9 cellular contexts compared by ENCODE assay signal in genomic region chr19:44689290-44690130, GRCh38. TPM values are rescaled to one million over a fixed set of nuclear protein-coding genes. Genes with fewer than 3 reads are reported as not detected.
A peak's percentile ranks its signal among the peaks of the same experiment; 100 is the strongest.
DNase-seq lines count a peak whose midpoint lies in the region; ATAC-seq and TF ChIP-seq lines count a peak whose summit lies in the region.
"Had no signal": no experiment of that assay in that cellular context is flagged by ENCODE, and none has a peak within 500 bp of the region (broad histone marks: within the 10 kb centered on the region; RNA-seq: fewer than 3 reads in every experiment).

No MANE protein-coding gene starts in this region.

- peak; percentile 97 to 99 for TF ChIP-seq CTCF in Caco-2 (IDR thresholded peaks at IDR 0.05; ENCODE audit: insufficient read depth in 1 of 2, low read depth in 1 of 2, low read length in 1 of 2, severe bottlenecking in 1 of 2, unreplicated experiment in 1 of 2)
- TF ChIP-seq CTCF in RWPE2 (IDR thresholded peaks at IDR 0.05; ENCODE audit: poor library complexity, severe bottlenecking): peak; percentile 94
- TF ChIP-seq CTCF in gastroesophageal sphincter (IDR thresholded peaks at IDR 0.05): peak in 3 of 4 experiments; percentile 83 to 94 (median 86)
- peak; percentile 85 for TF ChIP-seq CTCF in parathyroid adenoma (IDR thresholded peaks at IDR 0.05)
- TF ChIP-seq CTCF in transverse colon (IDR thresholded peaks at IDR 0.05): peak; percentile 89 to 96 (median 94)

- WGBS in HUES64: 44% methylated on average over 11 of the region's 11 CpGs
- WGBS in gastroesophageal sphincter (ENCODE audit: low coverage in 1 of 2), 2 donors: 45 to 60% methylated on average over 5 to 7 of the region's 11 CpGs
- WGBS in transverse colon (ENCODE audit: low coverage in 1 of 2), 2 donors: 41 to 75% methylated on average over 4 to 11 of the region's 11 CpGs

- H3K36me3 Mint-ChIP-seq in Caco-2 (ENCODE audit: insufficient read depth, unreplicated experiment): peaks cover 3% of the 10 kb centered on the region
- H3K36me3 Mint-ChIP-seq: activated naive CD4-positive, alpha-beta T cell treated with anti-CD3 and anti-CD28 coated beads, Interleukin-2, amount 50 U/mL, for 24 hours had no signal

- no TSS peak for BruUV-seq in Caco-2 (replicated peaks; lab: Mats Ljungman, UMichigan)

- intact Hi-C loops in Caco-2 (cut with micrococcal nuclease; ENCODE audit: unreplicated experiment) (loop anchor here (1.0 to 10.0 kb wide), 3 partner anchors 35 to 155 kb away; partner anchors contain the start of gene NECTIN2), transverse colon (cut with DNase I; ENCODE audit: low total_unique reads) (loop anchor here (1.0 kb wide), 1 partner anchor 82 kb away; no protein-coding TSS in a partner anchor)

- H3K27me3 ChIP-seq in Caco-2 (replicated peaks; ENCODE audit: control insufficient read depth, insufficient read depth, low read length): no peaks in the 10 kb centered on the region
- H3K27me3 ChIP-seq in HUES64 (ENCODE audit: insufficient read depth, low read length): no peaks in the 10 kb centered on the region
- H3K27me3 ChIP-seq in RWPE2 (ENCODE audit: insufficient read depth, poor library complexity, severe bottlenecking): no peaks in the 10 kb centered on the region
- peaks cover 4% of the 10 kb centered on the region for H3K27me3 ChIP-seq in gastroesophageal sphincter
- no peaks in the 10 kb centered on the region for H3K27me3 ChIP-seq in parathyroid adenoma (ENCODE audit: control insufficient read depth, insufficient read depth, low read length)
- no peaks in the 10 kb centered on the region for H3K27me3 ChIP-seq in transverse colon

- no peaks in the 10 kb centered on the region for H3K27me3 Mint-ChIP-seq in Caco-2 (ENCODE audit: insufficient read depth, unreplicated experiment)

- POLR2A ChIA-PET in Caco-2 (lab: Charles Lee): interaction anchor here (0.6 to 0.9 kb wide), 2 partner anchors 81 to 156 kb away, joined by 3 to 6 read pairs; no protein-coding TSS in a partner anchor

- H3K9me3 ChIP-seq in Caco-2 (peaks cover 3% of the 10 kb centered on the region; the same call in 1 of the 2 replicates), HUES64 (ENCODE audit: insufficient read depth, low read depth, low read length) (no peaks in the 10 kb centered on the region), RWPE2 (ENCODE audit: severe bottlenecking) (no peaks in the 10 kb centered on the region), gastroesophageal sphincter (no peaks in the 10 kb centered on the region), parathyroid adenoma (ENCODE audit: control insufficient read depth, low read length) (no peaks in the 10 kb centered on the region), transverse colon (no peaks in the 10 kb centered on the region)

- in situ Hi-C loops in transverse colon (cut with MboI; ENCODE audit: low pct_ligation_motif_present in 1 of 4, low pct_unique_long_range_greater_than_20kb in 1 of 4, low sequenced_read_pairs in 3 of 4): no loop called here

- H3K79me2 ChIP-seq in parathyroid adenoma: no peaks in the 10 kb centered on the region

- peak overlapping the region; percentile 7 for H3K4me3 Mint-ChIP-seq in Caco-2 (ENCODE audit: unreplicated experiment)
- H3K4me3 Mint-ChIP-seq: activated naive CD4-positive, alpha-beta T cell treated with anti-CD3 and anti-CD28 coated beads, Interleukin-2, amount 50 U/mL, for 24 hours had no signal

- H3K9ac ChIP-seq in HUES64 (ENCODE audit: low read depth, low read length) (no peak overlapping the region), parathyroid adenoma (no peak overlapping the region)

- peak; percentile 48 for ATAC-seq in RWPE2 (ENCODE audit: low read depth)
- ATAC-seq in gastroesophageal sphincter: peak; percentile 56
- ATAC-seq in GM18907 (IDR thresholded peaks at IDR 0.05; ENCODE audit: unreplicated experiment): no peak

- no peak for TF ChIP-seq POLR2A in gastroesophageal sphincter (IDR thresholded peaks at IDR 0.05)
- no peak for TF ChIP-seq POLR2A in transverse colon (IDR thresholded peaks at IDR 0.05)

- peak; percentile 85 to 89 for DNase-seq in Caco-2
- DNase-seq in RWPE2 (ENCODE audit: low spot score): no peak
- DNase-seq in activated effector memory CD4-positive, alpha-beta T cell treated with Interleukin-2 at 50 U/mL for 16 hours: peak; percentile 57
- DNase-seq in transverse colon: peak; percentile 85

- H3K4me3 ChIP-seq in Caco-2 (ENCODE audit: low read depth, low read length): no peak overlapping the region
- H3K4me3 ChIP-seq in HUES64 (ENCODE audit: low read length): peak overlapping the region; percentile 27; the same call in 1 of the 2 replicates
- H3K4me3 ChIP-seq in RWPE2 (ENCODE audit: severe bottlenecking): no peak overlapping the region
- no peak overlapping the region for H3K4me3 ChIP-seq in gastroesophageal sphincter
- H3K4me3 ChIP-seq in parathyroid adenoma (ENCODE audit: low read depth, low read length): no peak overlapping the region
- no peak overlapping the region for H3K4me3 ChIP-seq in transverse colon

- no peaks in the 10 kb centered on the region for H3K9me3 Mint-ChIP-seq in Caco-2 (ENCODE audit: unreplicated experiment)
- H3K9me3 Mint-ChIP-seq: activated naive CD4-positive, alpha-beta T cell treated with anti-CD3 and anti-CD28 coated beads, Interleukin-2, amount 50 U/mL, for 24 hours had no signal

- peaks cover 27% of the 10 kb centered on the region for H3K4me1 Mint-ChIP-seq in Caco-2 (ENCODE audit: low read depth, unreplicated experiment)

- H3K27ac ChIP-seq in HUES64 (ENCODE audit: low read depth, low read length) (no peak overlapping the region), RWPE2 (ENCODE audit: poor library complexity, severe bottlenecking) (no peak overlapping the region), gastroesophageal sphincter (no peak overlapping the region), parathyroid adenoma (no peak overlapping the region), transverse colon (peak overlapping the region; percentile 34 to 69 (median 50))

- CTCF ChIA-PET in Caco-2 (lab: Charles Lee): interaction anchor here (0.6 to 5.7 kb wide), 12 partner anchors 28 to 190 kb away, joined by 3 to 46 read pairs (median 6); partner anchors contain the start of genes CBLC and NECTIN2

- peak overlapping the region; percentile 53 for H2AFZ ChIP-seq in parathyroid adenoma

- TF ChIP-seq EP300 in gastroesophageal sphincter (IDR thresholded peaks at IDR 0.05): no peak
- TF ChIP-seq EP300 in transverse colon (IDR thresholded peaks at IDR 0.05; ENCODE audit: low read depth): no peak

- H3K36me3 ChIP-seq in Caco-2 (ENCODE audit: control insufficient read depth, insufficient read depth, low read length): no peaks in the 10 kb centered on the region; the same call in 1 of the 2 replicates
- H3K36me3 ChIP-seq in HUES64 (ENCODE audit: insufficient read depth, low read length): no peaks in the 10 kb centered on the region
- H3K36me3 ChIP-seq in RWPE2 (ENCODE audit: low read depth): no peaks in the 10 kb centered on the region
- no peaks in the 10 kb centered on the region for H3K36me3 ChIP-seq in gastroesophageal sphincter
- H3K36me3 ChIP-seq in parathyroid adenoma (ENCODE audit: control insufficient read depth, insufficient read depth, low read length): no peaks in the 10 kb centered on the region
- no peaks in the 10 kb centered on the region for H3K36me3 ChIP-seq in transverse colon

- peak overlapping the region; percentile 25 for H3K4me2 ChIP-seq in parathyroid adenoma (ENCODE audit: low read length)

- peak overlapping the region; percentile 5 for H3K27ac Mint-ChIP-seq in Caco-2 (ENCODE audit: unreplicated experiment)
- H3K27ac Mint-ChIP-seq: activated naive CD4-positive, alpha-beta T cell treated with anti-CD3 and anti-CD28 coated beads, Interleukin-2, amount 50 U/mL, for 24 hours had no signal

- H3K4me1 ChIP-seq in Caco-2: peaks cover 33% of the 10 kb centered on the region
- peaks cover 3% of the 10 kb centered on the region; the same call in 1 of the 2 replicates for H3K4me1 ChIP-seq in HUES64 (ENCODE audit: insufficient read depth, low read length)
- H3K4me1 ChIP-seq in RWPE2 (ENCODE audit: insufficient read depth, poor library complexity, severe bottlenecking): peaks cover 24% of the 10 kb centered on the region
- peaks cover 0 to 28% (median 6%) of the 10 kb centered on the region in 3 donors for H3K4me1 ChIP-seq in gastroesophageal sphincter
- H3K4me1 ChIP-seq in parathyroid adenoma: peaks cover 13% of the 10 kb centered on the region
- H3K4me1 ChIP-seq in transverse colon: peaks cover 3 to 49% (median 36%) of the 10 kb centered on the region in 4 donors

RNA-seq across cellular contexts. Expression of gene CEACAM16, which starts 9.4 kb away (rescaled TPM):
- total RNA-seq in Caco-2 (2022) (not detected in 2 replicates), gastroesophageal sphincter (not detected), transverse colon (not detected)
- polyA plus RNA-seq in HUES64 (2013, experiment 1 of 2): not detected
- polyA plus RNA-seq in HUES64 (2013, experiment 2 of 2): not detected

RNA-seq across cellular contexts. Expression of gene CEACAM19, which starts 18.2 kb away (rescaled TPM):
- total RNA-seq in Caco-2 (2022) (2.9 and 3.3 TPM in 2 replicates), gastroesophageal sphincter (1 to 10 TPM in 3 of 4 donors, under 1 TPM in 1; 0.82 to 5.2 (median 3.5) TPM), transverse colon (10 to 100 TPM in 2 of 4 donors, 1 to 10 TPM in 2; 3.8 to 19.1 (median 9.9) TPM)
- polyA plus RNA-seq in HUES64 (2013, experiment 1 of 2): 1.0 TPM
- 1.3 TPM for polyA plus RNA-seq in HUES64 (2013, experiment 2 of 2)

RNA-seq across cellular contexts. Expression of gene PVR, which starts 45.8 kb away (rescaled TPM):
- total RNA-seq in Caco-2 (2022) (86.5 and 93.8 TPM in 2 replicates), gastroesophageal sphincter (10 to 100 TPM; 27.1 to 58.5 (median 33.4) TPM), transverse colon (10 to 100 TPM; 26.2 to 49.0 (median 33.3) TPM)
- 11.1 TPM for polyA plus RNA-seq in HUES64 (2013, experiment 1 of 2)
- 9.7 TPM for polyA plus RNA-seq in HUES64 (2013, experiment 2 of 2)

RNA-seq across cellular contexts. Expression of gene BCL3, which starts 59.0 kb away (rescaled TPM):
- 15.5 and 21.3 TPM in 2 replicates for total RNA-seq in Caco-2 (2022)
- polyA plus RNA-seq in HUES64 (2013, experiment 1 of 2): 0.80 TPM
- 2.7 TPM for polyA plus RNA-seq in HUES64 (2013, experiment 2 of 2)
- 10 to 100 TPM; 13.2 to 37.7 (median 16.4) TPM for total RNA-seq in gastroesophageal sphincter
- 100 to 1,000 TPM in 1 of 4 donors, 10 to 100 TPM in 3; 43.8 to 181 (median 69.5) TPM for total RNA-seq in transverse colon

Comparison
In these comparisons a context has a peak if more than half of its experiments do, and no peak if none do; other contexts are left out.
1. H3K27ac ChIP-seq: peak in transverse colon (4 of 4); none in HUES64 (single experiment), RWPE2 (single experiment), gastroesophageal sphincter (0 of 4) and parathyroid adenoma (single experiment).
2. Peak in every context shown above with its lines, with median percentiles within 50 percentile points of each other: CTCF ChIP-seq.